8 cellular contexts compared by ENCODE assay signal in the genomic region with DNA sequence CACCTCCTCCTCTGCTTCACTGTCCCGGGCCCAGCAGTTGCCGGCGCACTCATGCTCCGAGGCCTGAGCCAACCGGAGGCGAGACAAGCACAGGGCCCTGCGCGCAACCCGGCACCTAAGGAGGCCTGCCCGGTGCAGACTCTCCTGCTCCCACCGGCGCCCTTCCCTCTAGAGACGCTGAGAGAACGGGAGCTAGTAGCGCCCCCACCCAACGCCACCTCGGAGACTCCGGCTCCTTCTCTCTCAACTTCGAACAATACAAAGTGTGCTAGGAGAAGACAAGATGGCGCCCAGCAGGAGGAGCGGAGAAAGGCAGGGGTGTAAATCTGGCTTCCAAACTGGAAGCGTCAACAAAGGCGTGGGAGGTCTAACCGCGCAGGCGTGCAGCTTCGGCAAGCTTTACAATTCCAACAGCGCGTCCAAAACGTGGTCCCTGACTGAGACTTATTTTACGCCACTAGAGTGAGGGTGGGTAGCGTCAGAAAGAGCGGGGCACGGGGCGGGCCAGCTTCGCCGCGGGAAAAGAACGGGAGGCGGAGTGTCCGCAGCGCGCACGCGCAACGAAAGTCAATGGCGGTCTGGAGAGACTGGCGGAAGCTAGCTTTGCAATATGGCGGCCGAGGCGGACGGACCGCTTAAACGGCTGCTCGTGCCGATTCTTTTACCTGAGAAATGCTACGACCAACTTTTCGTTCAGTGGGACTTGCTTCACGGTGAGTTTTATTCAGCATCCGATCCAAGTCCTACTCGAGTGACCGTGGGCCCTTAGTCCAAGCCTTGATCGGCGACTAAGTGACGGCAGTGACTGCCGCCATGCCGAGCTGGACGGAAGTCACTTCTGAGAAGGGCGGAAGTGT. TPM values are rescaled to one million over a fixed set of nuclear protein-coding genes. Genes with fewer than 3 reads are reported as not detected.
A peak's percentile ranks its signal among the peaks of the same experiment; 100 is the strongest.
DNase-seq lines count a peak whose midpoint lies in the region; ATAC-seq, FAIRE-seq and TF ChIP-seq lines count a peak whose summit lies in the region.

A gene (plus strand): TSS at position 600 of the 857 bp plus-strand sequence. CDS start 11 bp downstream, at position 611.

- BruUV-seq in HepG2 (replicated peaks; lab: Mats Ljungman, UMichigan): TSS peak; percentile 90

- peak; percentile 8 for FAIRE-seq in HepG2 (lab: Jason Lieb, UNC)

- H3K27ac ChIP-seq in BLaER1: peak within 1 kb of the TSS; percentile 96
- H3K27ac ChIP-seq in HepG2 (ENCODE audit: extremely low read length, insufficient read depth, low read length): peak within 1 kb of the TSS; percentile 96

- 0 out of 4 replicates have a peak, but pooled peaks of 1 of the 2 experiments have one; percentile 18 for TF ChIP-seq EP300 in HepG2 (IDR thresholded peaks at IDR 0.05; ENCODE audit: low read depth in 2 of 2, low read length in 2 of 2)
- peak; percentile 8; the same call in 1 of the 2 replicates for TF ChIP-seq EP300 in HepG2 (CRISPR knock-in tag; IDR thresholded peaks at IDR 0.05; ENCODE audit: borderline replicate concordance)

- intact Hi-C loops in HepG2 (cut with micrococcal nuclease; ENCODE audit: unreplicated experiment): loop anchor here (1.0 kb wide), 1 partner anchor 31 kb away; a partner anchor contains a TSS

- ATAC-seq in GM19328 (IDR thresholded peaks at IDR 0.05; ENCODE audit: unreplicated experiment) (peak; percentile 53), HG03521 (IDR thresholded peaks at IDR 0.05; ENCODE audit: unreplicated experiment) (peak; percentile 71), HepG2 (peak; percentile 22)

- POLR2A ChIA-PET in HepG2 (lab: Yijun Ruan, JAX): interaction anchor here (0.6 to 4.5 kb wide), 24 partner anchors 9 to 259 kb away, joined by 3 to 89 read pairs (median 5); a partner anchor contains a TSS

- H3K27me3 ChIP-seq in BLaER1: no peaks in the 10 kb centered on the region
- no peaks in the 10 kb centered on the region; a peak in 1 of 5 replicates for H3K27me3 ChIP-seq in HepG2 (ENCODE audit: control insufficient read depth in 1 of 2, insufficient read depth in 2 of 2, low read length in 2 of 2)

- peaks cover 77% of the 10 kb centered on the region for H3K4me1 ChIP-seq in BLaER1
- H3K4me1 ChIP-seq in HepG2 (ENCODE audit: insufficient read depth, low read length): peaks cover 55% of the 10 kb centered on the region

- TF ChIP-seq POLR2A in HepG2 (IDR thresholded peaks at IDR 0.05; ENCODE audit: insufficient read depth in 1 of 2, low read depth in 2 of 2, low read length in 2 of 2): peak; percentile 79 to 98

- peaks cover 49% of the 10 kb centered on the region for H3K36me3 ChIP-seq in BLaER1
- H3K36me3 ChIP-seq in HepG2 (replicated peaks in 1 of 2; ENCODE audit: control insufficient read depth in 1 of 2, insufficient read depth in 2 of 2, low read length in 2 of 2): peaks cover 2 to 21% of the 10 kb centered on the region in 2 experiments; a peak in 4 of 5 replicates

- TF ChIP-seq RAD21 in HepG2 (CRISPR knock-in tag; IDR thresholded peaks at IDR 0.05): no peak

- H3K4me2 ChIP-seq in BLaER1 (peak within 1 kb of the TSS; percentile 98), HepG2 (ENCODE audit: low read depth, low read length) (peak within 1 kb of the TSS; percentile 92)

- H2AFZ ChIP-seq in HepG2 (ENCODE audit: low read length): peak within 1 kb of the TSS; percentile 90

- H3K79me2 ChIP-seq in HepG2 (ENCODE audit: insufficient read depth, low read length): peaks cover 25% of the 10 kb centered on the region

- TF ChIP-seq CTCF in HepG2 (CRISPR knock-in tag; IDR thresholded peaks at IDR 0.05): peak; percentile 20; the same call in 1 of the 2 replicates

- peak; percentile 88 for DNase-seq in NCI-H774 (lab: John Stamatoyannopoulos, UW)
- DNase-seq in activated CD4-positive, alpha-beta T cell treated with anti-CD3 and anti-CD28 coated beads, Interleukin-2, amount 50 U/mL, for 4 hours: peak; percentile 90 to 92
- DNase-seq in dermis blood vessel endothelial cell: peak; percentile 98
- DNase-seq in HepG2 (ENCODE audit: low spot score): peak; percentile 81
- DNase-seq in stimulated activated CD4-positive, alpha-beta T cell treated with anti-CD3 and anti-CD28 coated beads, Interleukin-4, amount 100 ng/mL, for 1 hour: peak; percentile 94

- H3K9ac ChIP-seq in BLaER1: peak within 1 kb of the TSS; percentile 95
- H3K9ac ChIP-seq in HepG2 (ENCODE audit: insufficient read depth, low read depth, low read length): peak within 1 kb of the TSS; percentile 97

- H3K9me3 ChIP-seq in BLaER1 (no peaks in the 10 kb centered on the region), HepG2 (ENCODE audit: low read length) (no peaks in the 10 kb centered on the region)

- CTCF ChIA-PET in HepG2 (lab: Yijun Ruan, JAX; ENCODE audit: low intra/inter-chr PET ratio, low total read pairs): no interaction called here

- H4K20me1 ChIP-seq in BLaER1 (peaks cover 20% of the 10 kb centered on the region), HepG2 (ENCODE audit: insufficient read depth, low read length) (peaks cover 9% of the 10 kb centered on the region)

- peak within 1 kb of the TSS; percentile 70 for H3K4me3 ChIP-seq in BLaER1
- H3K4me3 ChIP-seq in HepG2 (replicated peaks in 1 of 3; ENCODE audit: insufficient read depth in 1 of 3, low read depth in 2 of 3, low read length in 3 of 3): peak within 1 kb of the TSS; percentile 73 to 83 (median 77)

- WGBS in HepG2 (ENCODE audit: low lambda C conversion rate): 32% methylated on average over 60 of the region's 69 CpGs

- in situ Hi-C loops in HepG2 (cut with HindIII; ENCODE audit: extremely low pct_ligation_motif_present, low pct_unique_long_range_greater_than_20kb): no loop called here

TF ChIP-seq in HepG2, 621 proteins besides CTCF, POLR2A, EP300 and RAD21 (continues in another document):
- TF ChIP-seq, protein P1, sequence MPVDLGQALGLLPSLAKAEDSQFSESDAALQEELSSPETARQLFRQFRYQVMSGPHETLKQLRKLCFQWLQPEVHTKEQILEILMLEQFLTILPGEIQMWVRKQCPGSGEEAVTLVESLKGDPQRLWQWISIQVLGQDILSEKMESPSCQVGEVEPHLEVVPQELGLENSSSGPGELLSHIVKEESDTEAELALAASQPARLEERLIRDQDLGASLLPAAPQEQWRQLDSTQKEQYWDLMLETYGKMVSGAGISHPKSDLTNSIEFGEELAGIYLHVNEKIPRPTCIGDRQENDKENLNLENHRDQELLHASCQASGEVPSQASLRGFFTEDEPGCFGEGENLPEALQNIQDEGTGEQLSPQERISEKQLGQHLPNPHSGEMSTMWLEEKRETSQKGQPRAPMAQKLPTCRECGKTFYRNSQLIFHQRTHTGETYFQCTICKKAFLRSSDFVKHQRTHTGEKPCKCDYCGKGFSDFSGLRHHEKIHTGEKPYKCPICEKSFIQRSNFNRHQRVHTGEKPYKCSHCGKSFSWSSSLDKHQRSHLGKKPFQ (CRISPR knock-in tag; IDR thresholded peaks at IDR 0.05; ENCODE audit: insufficient replicate concordance): peak; percentile 31
- TF ChIP-seq ZBTB21 (CRISPR knock-in tag; IDR thresholded peaks at IDR 0.05) (peak; percentile 19; the same call in 1 of the 2 replicates), LCORL (IDR thresholded peaks at IDR 0.05) (no peak), LCORL (CRISPR knock-in tag; IDR thresholded peaks at IDR 0.05) (peak; percentile 51; the same call in 1 of the 2 replicates), MEIS1 (CRISPR knock-in tag; IDR thresholded peaks at IDR 0.05; ENCODE audit: borderline replicate concordance) (peak; percentile 10; the same call in 1 of the 2 replicates)
- TF ChIP-seq, protein P2, sequence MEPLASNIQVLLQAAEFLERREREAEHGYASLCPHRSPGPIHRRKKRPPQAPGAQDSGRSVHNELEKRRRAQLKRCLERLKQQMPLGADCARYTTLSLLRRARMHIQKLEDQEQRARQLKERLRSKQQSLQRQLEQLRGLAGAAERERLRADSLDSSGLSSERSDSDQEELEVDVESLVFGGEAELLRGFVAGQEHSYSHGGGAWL (CRISPR knock-in tag; IDR thresholded peaks at IDR 0.05): peak; percentile 88; the same call in 1 of the 2 replicates
- TF ChIP-seq, protein P3, sequence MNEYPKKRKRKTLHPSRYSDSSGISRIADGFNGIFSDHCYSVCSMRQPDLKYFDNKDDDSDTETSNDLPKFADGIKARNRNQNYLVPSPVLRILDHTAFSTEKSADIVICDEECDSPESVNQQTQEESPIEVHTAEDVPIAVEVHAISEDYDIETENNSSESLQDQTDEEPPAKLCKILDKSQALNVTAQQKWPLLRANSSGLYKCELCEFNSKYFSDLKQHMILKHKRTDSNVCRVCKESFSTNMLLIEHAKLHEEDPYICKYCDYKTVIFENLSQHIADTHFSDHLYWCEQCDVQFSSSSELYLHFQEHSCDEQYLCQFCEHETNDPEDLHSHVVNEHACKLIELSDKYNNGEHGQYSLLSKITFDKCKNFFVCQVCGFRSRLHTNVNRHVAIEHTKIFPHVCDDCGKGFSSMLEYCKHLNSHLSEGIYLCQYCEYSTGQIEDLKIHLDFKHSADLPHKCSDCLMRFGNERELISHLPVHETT (CRISPR knock-in tag; conservative IDR thresholded peaks at IDR 0.05): peak; percentile 52; the same call in 1 of the 2 replicates

RNA-seq across cellular contexts. Expression of the gene that starts here (rescaled TPM):
- total RNA-seq in dermis blood vessel endothelial cell (113 and 133 TPM in 2 replicates), HepG2 (2016; rRNA removed; fragmentation: Illumina TruSeq; extraction: Trizol) (59.5 and 112 TPM in 2 replicates)
- total RNA-seq in HepG2 (2016; cell fraction: cytosol; rRNA removed; fragmentation: Illumina TruSeq; extraction: Trizol; ENCODE audit: low read depth): 17.5 and 21.1 TPM in 2 replicates
- total RNA-seq in HepG2 (2016; cell fraction: insoluble cytoplasmic fraction; rRNA removed; fragmentation: Illumina TruSeq; extraction: Trizol): 62.6 and 101 TPM in 2 replicates
- total RNA-seq in HepG2 (2016; cell fraction: membrane; rRNA removed; fragmentation: Illumina TruSeq; extraction: Trizol): 24.3 and 28.7 TPM in 2 replicates
- total RNA-seq in HepG2 (2016; cell fraction: nucleus; rRNA removed; fragmentation: Illumina TruSeq; extraction: Trizol): 84.0 and 86.6 TPM in 2 replicates
- polyA plus RNA-seq in HepG2 (2011; rRNA removed): 127 and 167 TPM in 2 replicates
- polyA plus RNA-seq in HepG2 (2011; cell fraction: cytosol; rRNA removed): 188 and 194 TPM in 2 replicates
- 91.5 and 103 TPM in 2 replicates for polyA plus RNA-seq in HepG2 (2011; cell fraction: nucleus; rRNA removed)
- 56.7 and 59.6 TPM in 2 replicates for polyA plus RNA-seq in HepG2 (2012)
- 12.2 and 12.9 TPM in 2 replicates for polyA plus RNA-seq in HepG2 (2016; cell fraction: cytosol; fragmentation: Illumina TruSeq; extraction: Trizol; ENCODE audit: low read depth)
- polyA plus RNA-seq in HepG2 (2016; cell fraction: insoluble cytoplasmic fraction; fragmentation: Illumina TruSeq; extraction: Trizol; ENCODE audit: low read depth): 73.5 and 77.4 TPM in 2 replicates
- 22.9 and 23.5 TPM in 2 replicates for polyA plus RNA-seq in HepG2 (2016; cell fraction: membrane; fragmentation: Illumina TruSeq; extraction: Trizol; ENCODE audit: low read depth)
- polyA plus RNA-seq in HepG2 (2016; cell fraction: nucleus; fragmentation: Illumina TruSeq; extraction: Trizol; ENCODE audit: insufficient read depth, low read depth): 172 and 177 TPM in 2 replicates
- 205 and 272 TPM in 2 replicates for polyA minus RNA-seq in HepG2 (2011; rRNA and poly(A)+ RNA removed; ENCODE audit: low replicate concordance)
- polyA minus RNA-seq in HepG2 (2011; cell fraction: cytosol; rRNA and poly(A)+ RNA removed): 31.8 and 40.4 TPM in 2 replicates
- polyA minus RNA-seq in HepG2 (2011; cell fraction: nucleus; rRNA and poly(A)+ RNA removed): 30.7 and 35.3 TPM in 2 replicates

Comparison
In these comparisons a context has a peak if more than half of its experiments do, and no peak if none do; other contexts are left out.
1. Peak in every context shown above with its lines: DNase-seq, ATAC-seq, H3K4me3 ChIP-seq and H3K27ac ChIP-seq.